19 cellular contexts compared by ENCODE assay signal in genomic region chr2:180516204-180516603, GRCh38.
DNase-seq lines count a peak whose midpoint lies in the region; ATAC-seq lines count a peak whose summit lies in the region.
"Had no signal": no experiment of that assay in that cellular context is flagged by ENCODE, and none has a peak within 500 bp of the region (broad histone marks: within the 10 kb centered on the region; RNA-seq: fewer than 3 reads in every experiment).

No MANE protein-coding gene starts in this region.

- H3K4me1 ChIP-seq in mesendoderm (ENCODE audit: control insufficient read depth, low read depth, low read length) = no peaks in the 10 kb centered on the region
- H3K4me1 ChIP-seq in effector memory CD4-positive, alpha-beta T cell (ENCODE audit: control insufficient read depth, insufficient read depth, low read length, poor library complexity, severe bottlenecking) = no peaks in the 10 kb centered on the region
- H3K4me1 ChIP-seq: upper lobe of right lung had no signal

- H2AK5ac ChIP-seq in mesendoderm (ENCODE audit: low read length) = no peak overlapping the region

- no peak overlapping the region for H2BK5ac ChIP-seq in mesendoderm (ENCODE audit: low read length)

- H3K27me3 ChIP-seq in mesendoderm (ENCODE audit: insufficient read depth, low read length, poor library complexity) = no peaks in the 10 kb centered on the region
- no peaks in the 10 kb centered on the region for H3K27me3 ChIP-seq in effector memory CD4-positive, alpha-beta T cell (replicated peaks; ENCODE audit: control insufficient read depth, insufficient read depth, low read length, poor library complexity, severe bottlenecking)
- H3K27me3 ChIP-seq: MG63, neutrophil had no signal

- no peak overlapping the region for H3K4me3 ChIP-seq in mesendoderm (ENCODE audit: low read length)
- no peak overlapping the region for H3K4me3 ChIP-seq in effector memory CD4-positive, alpha-beta T cell (ENCODE audit: insufficient read depth, low read depth, low read length, poor library complexity, severe bottlenecking)
- H3K4me3 ChIP-seq: MG63, upper lobe of right lung had no signal

- no peaks in the 10 kb centered on the region for H3K36me3 ChIP-seq in mesendoderm (ENCODE audit: control insufficient read depth, insufficient read depth, low read length)
- no peaks in the 10 kb centered on the region for H3K36me3 ChIP-seq in effector memory CD4-positive, alpha-beta T cell (ENCODE audit: control insufficient read depth, insufficient read depth, low read length)
- H3K36me3 ChIP-seq: MG63, neutrophil, upper lobe of right lung had no signal

- H3K27ac ChIP-seq in mesendoderm (ENCODE audit: low read depth, low read length) = no peak overlapping the region
- H3K27ac ChIP-seq in effector memory CD4-positive, alpha-beta T cell (ENCODE audit: insufficient read depth, low read length, poor library complexity, severe bottlenecking) = no peak overlapping the region
- H3K27ac ChIP-seq: neutrophil, upper lobe of right lung had no signal

- H3K23ac ChIP-seq in mesendoderm (ENCODE audit: low read length) = no peak overlapping the region

- H2BK15ac ChIP-seq in mesendoderm (replicated peaks; ENCODE audit: low read depth) = no peak overlapping the region

- H2BK120ac ChIP-seq in mesendoderm (ENCODE audit: low read depth, low read length) = no peak overlapping the region

- H3K4ac ChIP-seq in mesendoderm (ENCODE audit: low read depth, low read length) = no peak overlapping the region

- H3K56ac ChIP-seq in mesendoderm (ENCODE audit: low read length) = no peak overlapping the region

- H4K5ac ChIP-seq in mesendoderm (ENCODE audit: low read length) = no peak overlapping the region

- H3K79me2 ChIP-seq in mesendoderm (ENCODE audit: control insufficient read depth, insufficient read depth, low read length) = no peaks in the 10 kb centered on the region

- H3K4me2 ChIP-seq in mesendoderm (ENCODE audit: low read length) = no peak overlapping the region

- H3K9me3 ChIP-seq in effector memory CD4-positive, alpha-beta T cell (ENCODE audit: control insufficient read depth, low read length) = no peaks in the 10 kb centered on the region
- H3K9me3 ChIP-seq: MG63, neutrophil, upper lobe of right lung had no signal

- H3K79me1 ChIP-seq in mesendoderm (ENCODE audit: low read length) = no peaks in the 10 kb centered on the region

- H3K18ac ChIP-seq in mesendoderm (ENCODE audit: low read length) = no peak overlapping the region

- no CpG with 5 or more reads among the region's 2 CpGs for WGBS in mesendoderm (ENCODE audit: extremely low coverage, insufficient coverage, low lambda C conversion rate)

- H3K9ac ChIP-seq in mesendoderm (ENCODE audit: low read length) = no peak overlapping the region

- H4K8ac ChIP-seq in mesendoderm (ENCODE audit: low read depth, low read length) = no peak overlapping the region

- peak; percentile 49 for DNase-seq in superior temporal gyrus (ENCODE audit: extremely low spot score)
- no peak for DNase-seq in activated T-cell treated with anti-CD3 and anti-CD28 coated beads, Interleukin-2, amount 50 U/mL, for 48 hours
- DNase-seq in mesendoderm = no peak
- no peak for DNase-seq in effector memory CD4-positive, alpha-beta T cell
- DNase-seq: activated CD4-positive, alpha-beta T cell treated with anti-CD3 and anti-CD28 coated beads for 4 hours; foreskin melanocyte; immature natural killer cell; mesenchymal stem cell; MG63; NCI-H2081 treated with DMSO at 0.1 percent for 48 hours; NCI-H82; Right ventricle myocardium superior; stimulated activated CD4-positive, alpha-beta T cell treated with anti-CD3 and anti-CD28 coated beads, Interleukin-4, amount 100 ng/mL, for 1 hour; upper lobe of right lung had no signal

- ATAC-seq in GM19452 (IDR thresholded peaks at IDR 0.05; ENCODE audit: unreplicated experiment) (peak; percentile 45), HG02610 (IDR thresholded peaks at IDR 0.05; ENCODE audit: unreplicated experiment) (peak; percentile 56), HG03520 (IDR thresholded peaks at IDR 0.05; ENCODE audit: unreplicated experiment) (peak; percentile 64)
- ATAC-seq: sciatic nerve, upper lobe of right lung had no signal
